Comparison of ENCODE assay signal across 9 cellular contexts in genomic region chr3:38030126-38031021, GRCh38. TPM values are rescaled to one million over a fixed set of nuclear protein-coding genes. Genes with fewer than 3 reads are reported as not detected.
DNase-seq lines count a peak whose midpoint lies in the region; ATAC-seq, FAIRE-seq and TF ChIP-seq lines count a peak whose summit lies in the region.
"Had no signal": no experiment of that assay in that cellular context is flagged by ENCODE, and none has a peak within 500 bp of the region (broad histone marks: within the 10 kb centered on the region; RNA-seq: fewer than 3 reads in every experiment).

No MANE protein-coding gene starts in this region.

- H3K4me3 Mint-ChIP-seq in stimulated activated naive CD8-positive, alpha-beta T cell treated with anti-CD3 and anti-CD28 coated beads, Interleukin-15, amount 100 ng/mL, for 72 hours, result peak overlapping the region; percentile 20 to 66

- TF ChIP-seq RAD21 in HepG2 (CRISPR knock-in tag; IDR thresholded peaks at IDR 0.05), result no peak

- peaks cover 30% of the 10 kb centered on the region for H3K4me1 Mint-ChIP-seq in stimulated activated naive CD8-positive, alpha-beta T cell treated with anti-CD3 and anti-CD28 coated beads, Interleukin-15, amount 100 ng/mL, for 72 hours

- H3K36me3 ChIP-seq in HUES64 (ENCODE audit: insufficient read depth, low read length) (no peaks in the 10 kb centered on the region), body of pancreas (replicated peaks in 1 of 2; ENCODE audit: insufficient read depth in 1 of 2, low read depth in 2 of 2) (no peaks in the 10 kb centered on the region), HepG2 (replicated peaks in 1 of 2; ENCODE audit: control insufficient read depth in 1 of 2, insufficient read depth in 2 of 2, low read length in 2 of 2) (no peaks in the 10 kb centered on the region), BE2C (no peaks in the 10 kb centered on the region)

- H3K27ac ChIP-seq in HUES64 (ENCODE audit: low read depth, low read length) (no peak overlapping the region), body of pancreas (peak overlapping the region in 3 of 4 donors; percentile 55 to 64 (median 62)), HepG2 (ENCODE audit: extremely low read length, insufficient read depth, low read length) (no peak overlapping the region)

- H3K27me3 ChIP-seq in HUES64 (ENCODE audit: insufficient read depth, low read length), result peaks cover 73% of the 10 kb centered on the region
- no peaks in the 10 kb centered on the region for H3K27me3 ChIP-seq in body of pancreas
- H3K27me3 ChIP-seq in HepG2 (ENCODE audit: control insufficient read depth in 1 of 2, insufficient read depth in 2 of 2, low read length in 2 of 2), result peaks cover 13 to 36% of the 10 kb centered on the region in 2 experiments
- no peaks in the 10 kb centered on the region for H3K27me3 ChIP-seq in BE2C

- TF ChIP-seq EP300 in HepG2 (IDR thresholded peaks at IDR 0.05; ENCODE audit: low read depth in 2 of 2, low read length in 2 of 2) (no peak), HepG2 (CRISPR knock-in tag; IDR thresholded peaks at IDR 0.05; ENCODE audit: borderline replicate concordance) (no peak)

- POLR2A ChIA-PET in HepG2 (lab: Yijun Ruan, JAX), result interaction anchor here (1.7 kb wide), 1 partner anchor 15 kb away, joined by 4 read pairs; no protein-coding TSS in a partner anchor

- H3K27me3 Mint-ChIP-seq in stimulated activated naive CD8-positive, alpha-beta T cell treated with anti-CD3 and anti-CD28 coated beads, Interleukin-15, amount 100 ng/mL, for 72 hours, result peaks cover 61% of the 10 kb centered on the region

- H3K9ac ChIP-seq in HUES64 (ENCODE audit: low read depth, low read length) (peak overlapping the region; percentile 1; the same call in 1 of the 2 replicates), HepG2 (ENCODE audit: insufficient read depth, low read depth, low read length) (0 out of 2 replicates have a peak overlapping the region, but pooled peaks have one; percentile 42)

- peaks cover 4% of the 10 kb centered on the region; the same call in 1 of the 2 replicates for H3K4me1 ChIP-seq in HUES64 (ENCODE audit: insufficient read depth, low read length)
- peaks cover 25% of the 10 kb centered on the region for H3K4me1 ChIP-seq in body of pancreas
- peaks cover 27% of the 10 kb centered on the region for H3K4me1 ChIP-seq in HepG2 (ENCODE audit: insufficient read depth, low read length)
- H3K4me1 ChIP-seq in BE2C, result no peaks in the 10 kb centered on the region

- H3K79me2 ChIP-seq in HepG2 (ENCODE audit: insufficient read depth, low read length), result no peaks in the 10 kb centered on the region

- peak overlapping the region; percentile 75 for H3K4me3 ChIP-seq in HUES64 (ENCODE audit: low read length)
- no peak overlapping the region for H3K4me3 ChIP-seq in body of pancreas
- peak overlapping the region; percentile 56 to 75 (median 66); a peak in 4 of 6 replicates for H3K4me3 ChIP-seq in HepG2 (replicated peaks in 1 of 3; ENCODE audit: insufficient read depth in 1 of 3, low read depth in 2 of 3, low read length in 3 of 3)
- no peak overlapping the region for H3K4me3 ChIP-seq in BE2C (ENCODE audit: low read depth, low read length)

- intact Hi-C loops in body of pancreas (cut with DNase I), result no loop called here
- intact Hi-C loops in HepG2 (cut with micrococcal nuclease; ENCODE audit: unreplicated experiment), result no loop called here

- TF ChIP-seq POLR2A in body of pancreas (IDR thresholded peaks at IDR 0.05) (no peak), HepG2 (IDR thresholded peaks at IDR 0.05; ENCODE audit: insufficient read depth in 1 of 2, low read depth in 2 of 2, low read length in 2 of 2) (no peak)

- BruUV-seq in HepG2 (replicated peaks; lab: Mats Ljungman, UMichigan), result no TSS peak

- DNase-seq in body of pancreas (peak in 1 of 4 donors; percentile 50), HepG2 (ENCODE audit: low spot score) (no peak), BE2C (no peak), nucleus accumbens (lab: John Stamatoyannopoulos, UW) (no peak)
- no peak for DNase-seq in stimulated activated naive CD8-positive, alpha-beta T cell treated with anti-CD3 and anti-CD28 coated beads, Interleukin-15, amount 100 ng/mL, for 72 hours
- no peak for DNase-seq in stimulated activated CD4-positive, alpha-beta T cell treated with anti-CD3 and anti-CD28 coated beads, Interleukin-1b, Interleukin-23, amount 100 ng/mL, for 48 hours
- no peak for DNase-seq in stimulated activated CD4-positive, alpha-beta T cell treated with anti-CD3 and anti-CD28 coated beads, Interleukin-12 subunit alpha, Interleukin-12 subunit beta, amount 100 ng/mL, for 4 hours
- DNase-seq: NCI-H1417 had no signal

- H3K9me3 Mint-ChIP-seq in stimulated activated naive CD8-positive, alpha-beta T cell treated with anti-CD3 and anti-CD28 coated beads, Interleukin-15, amount 100 ng/mL, for 72 hours, result no peaks in the 10 kb centered on the region

- FAIRE-seq in HepG2 (lab: Jason Lieb, UNC), result no peak

- WGBS in HUES64, result 58% methylated on average over 8 of the region's 8 CpGs
- WGBS in body of pancreas, 2 donors, result 35 to 68% methylated on average over 3 to 8 of the region's 8 CpGs
- no CpG with 5 or more reads among the region's 8 CpGs for WGBS in HepG2 (ENCODE audit: low lambda C conversion rate)

- CTCF ChIA-PET in HepG2 (lab: Yijun Ruan, JAX; ENCODE audit: low intra/inter-chr PET ratio, low total read pairs), result no interaction called here

- no peaks in the 10 kb centered on the region for H4K20me1 ChIP-seq in HepG2 (ENCODE audit: insufficient read depth, low read length)

- ATAC-seq in body of pancreas, result peak; percentile 23
- no peak for ATAC-seq in HepG2
- ATAC-seq in stimulated activated naive CD8-positive, alpha-beta T cell treated with anti-CD3 and anti-CD28 coated beads, Interleukin-15, amount 100 ng/mL, for 72 hours, result no peak

- in situ Hi-C loops in HepG2 (cut with HindIII; ENCODE audit: extremely low pct_ligation_motif_present, low pct_unique_long_range_greater_than_20kb), result no loop called here

- H3K9me3 ChIP-seq in HUES64 (ENCODE audit: insufficient read depth, low read depth, low read length), result no peaks in the 10 kb centered on the region
- no peaks in the 10 kb centered on the region for H3K9me3 ChIP-seq in body of pancreas
- H3K9me3 ChIP-seq in HepG2 (ENCODE audit: low read length), result no peaks in the 10 kb centered on the region
- H3K9me3 ChIP-seq in BE2C, result no peaks in the 10 kb centered on the region

- peak overlapping the region; percentile 79 for H3K4me2 ChIP-seq in HepG2 (ENCODE audit: low read depth, low read length)

- no peak overlapping the region for H2AFZ ChIP-seq in HepG2 (ENCODE audit: low read length)

- TF ChIP-seq CTCF in body of pancreas (IDR thresholded peaks at IDR 0.05), result no peak
- no peak for TF ChIP-seq CTCF in HepG2 (CRISPR knock-in tag; IDR thresholded peaks at IDR 0.05)
- TF ChIP-seq CTCF in BE2C (IDR thresholded peaks at IDR 0.05; ENCODE audit: low read depth, low read length), result no peak

- H3K27ac Mint-ChIP-seq in stimulated activated naive CD8-positive, alpha-beta T cell treated with anti-CD3 and anti-CD28 coated beads, Interleukin-15, amount 100 ng/mL, for 72 hours, result no peak overlapping the region

RNA-seq across cellular contexts. Expression of gene PLCD1, which starts 0.9 kb away (rescaled TPM):
- 19.6 TPM for polyA plus RNA-seq in HUES64 (2013, experiment 1 of 2)
- polyA plus RNA-seq in HUES64 (2013, experiment 2 of 2), result 24.5 TPM
- total RNA-seq in body of pancreas (10 to 100 TPM in 1 of 2 donors, 1 to 10 TPM in 1; 7.9 to 12.2 TPM), HepG2 (2016; rRNA removed; fragmentation: Illumina TruSeq; extraction: Trizol) (10.1 and 11.4 TPM in 2 replicates)
- total RNA-seq in HepG2 (2016; cell fraction: cytosol; rRNA removed; fragmentation: Illumina TruSeq; extraction: Trizol; ENCODE audit: low read depth), result 2.1 and 3.6 TPM in 2 replicates
- 9.3 and 12.3 TPM in 2 replicates for total RNA-seq in HepG2 (2016; cell fraction: insoluble cytoplasmic fraction; rRNA removed; fragmentation: Illumina TruSeq; extraction: Trizol)
- 4.6 and 5.7 TPM in 2 replicates for total RNA-seq in HepG2 (2016; cell fraction: membrane; rRNA removed; fragmentation: Illumina TruSeq; extraction: Trizol)
- total RNA-seq in HepG2 (2016; cell fraction: nucleus; rRNA removed; fragmentation: Illumina TruSeq; extraction: Trizol), result 8.0 and 8.9 TPM in 2 replicates
- polyA plus RNA-seq in HepG2 (2011; rRNA removed), result 12.4 and 12.8 TPM in 2 replicates
- polyA plus RNA-seq in HepG2 (2011; cell fraction: cytosol; rRNA removed), result 7.2 and 10.7 TPM in 2 replicates
- 30.9 and 33.2 TPM in 2 replicates for polyA plus RNA-seq in HepG2 (2011; cell fraction: nucleus; rRNA removed)
- polyA plus RNA-seq in HepG2 (2012), result 10.6 and 11.1 TPM in 2 replicates
- 2.2 and 2.7 TPM in 2 replicates for polyA plus RNA-seq in HepG2 (2016; cell fraction: cytosol; fragmentation: Illumina TruSeq; extraction: Trizol; ENCODE audit: low read depth)
- polyA plus RNA-seq in HepG2 (2016; cell fraction: insoluble cytoplasmic fraction; fragmentation: Illumina TruSeq; extraction: Trizol; ENCODE audit: low read depth), result 6.8 and 9.0 TPM in 2 replicates
- polyA plus RNA-seq in HepG2 (2016; cell fraction: membrane; fragmentation: Illumina TruSeq; extraction: Trizol; ENCODE audit: low read depth), result 3.9 and 5.6 TPM in 2 replicates
- polyA plus RNA-seq in HepG2 (2016; cell fraction: nucleus; fragmentation: Illumina TruSeq; extraction: Trizol; ENCODE audit: insufficient read depth, low read depth), result 13.4 and 22.2 TPM in 2 replicates
- polyA minus RNA-seq in HepG2 (2011; rRNA and poly(A)+ RNA removed; ENCODE audit: low replicate concordance), result 2.2 and 34.5 TPM in 2 replicates
- 11.5 and 15.0 TPM in 2 replicates for polyA minus RNA-seq in HepG2 (2011; cell fraction: cytosol; rRNA and poly(A)+ RNA removed)
- polyA minus RNA-seq in HepG2 (2011; cell fraction: nucleus; rRNA and poly(A)+ RNA removed), result 8.4 and 11.8 TPM in 2 replicates
- 0.85 TPM for polyA plus RNA-seq in BE2C (2012; ENCODE audit: insufficient read depth, insufficient read length, low read depth)

RNA-seq across cellular contexts. Expression of gene DLEC1, which starts 8.6 kb away (rescaled TPM):
- 2.6 TPM for polyA plus RNA-seq in HUES64 (2013, experiment 1 of 2)
- 1.6 TPM for polyA plus RNA-seq in HUES64 (2013, experiment 2 of 2)
- total RNA-seq in body of pancreas, result 1 to 10 TPM in 1 of 2 donors, under 1 TPM in 1; 0.78 to 1.3 TPM
- total RNA-seq in HepG2 (2016; rRNA removed; fragmentation: Illumina TruSeq; extraction: Trizol), result not detected in 2 replicates
- total RNA-seq in HepG2 (2016; cell fraction: cytosol; rRNA removed; fragmentation: Illumina TruSeq; extraction: Trizol; ENCODE audit: low read depth), result not detected in 2 replicates
- total RNA-seq in HepG2 (2016; cell fraction: insoluble cytoplasmic fraction; rRNA removed; fragmentation: Illumina TruSeq; extraction: Trizol), result not detected in 2 replicates
- not detected in 2 replicates for total RNA-seq in HepG2 (2016; cell fraction: membrane; rRNA removed; fragmentation: Illumina TruSeq; extraction: Trizol)
- not detected in 2 replicates for total RNA-seq in HepG2 (2016; cell fraction: nucleus; rRNA removed; fragmentation: Illumina TruSeq; extraction: Trizol)
- 0.09 and 0.13 TPM in 2 replicates for polyA plus RNA-seq in HepG2 (2011; rRNA removed)
- polyA plus RNA-seq in HepG2 (2011; cell fraction: cytosol; rRNA removed), result 0.01 TPM in 1 of 2 replicates, not detected in the other
- polyA plus RNA-seq in HepG2 (2011; cell fraction: nucleus; rRNA removed), result 0.56 and 0.99 TPM in 2 replicates
- 0.47 and 0.54 TPM in 2 replicates for polyA plus RNA-seq in HepG2 (2012)
- not detected in 2 replicates for polyA plus RNA-seq in HepG2 (2016; cell fraction: cytosol; fragmentation: Illumina TruSeq; extraction: Trizol; ENCODE audit: low read depth)
- polyA plus RNA-seq in HepG2 (2016; cell fraction: insoluble cytoplasmic fraction; fragmentation: Illumina TruSeq; extraction: Trizol; ENCODE audit: low read depth), result not detected in 2 replicates
- not detected in 2 replicates for polyA plus RNA-seq in HepG2 (2016; cell fraction: membrane; fragmentation: Illumina TruSeq; extraction: Trizol; ENCODE audit: low read depth)
- polyA plus RNA-seq in HepG2 (2016; cell fraction: nucleus; fragmentation: Illumina TruSeq; extraction: Trizol; ENCODE audit: insufficient read depth, low read depth), result not detected in 2 replicates
- polyA minus RNA-seq in HepG2 (2011; rRNA and poly(A)+ RNA removed; ENCODE audit: low replicate concordance), result 0.40 TPM in 1 of 2 replicates, not detected in the other
- not detected in 2 replicates for polyA minus RNA-seq in HepG2 (2011; cell fraction: cytosol; rRNA and poly(A)+ RNA removed)
- polyA minus RNA-seq in HepG2 (2011; cell fraction: nucleus; rRNA and poly(A)+ RNA removed), result 0.77 and 0.99 TPM in 2 replicates
- not detected for polyA plus RNA-seq in BE2C (2012; ENCODE audit: insufficient read depth, insufficient read length, low read depth)

RNA-seq across cellular contexts. Expression of gene VILL, which starts 39.8 kb away (rescaled TPM):
- 2.9 TPM for polyA plus RNA-seq in HUES64 (2013, experiment 1 of 2)
- 2.5 TPM for polyA plus RNA-seq in HUES64 (2013, experiment 2 of 2)
- total RNA-seq in body of pancreas (10 to 100 TPM in 1 of 2 donors, 1 to 10 TPM in 1; 3.6 to 10.4 TPM), HepG2 (2016; rRNA removed; fragmentation: Illumina TruSeq; extraction: Trizol) (3.2 and 4.0 TPM in 2 replicates)
- 4.3 and 5.3 TPM in 2 replicates for total RNA-seq in HepG2 (2016; cell fraction: cytosol; rRNA removed; fragmentation: Illumina TruSeq; extraction: Trizol; ENCODE audit: low read depth)
- 2.3 and 4.1 TPM in 2 replicates for total RNA-seq in HepG2 (2016; cell fraction: insoluble cytoplasmic fraction; rRNA removed; fragmentation: Illumina TruSeq; extraction: Trizol)
- total RNA-seq in HepG2 (2016; cell fraction: membrane; rRNA removed; fragmentation: Illumina TruSeq; extraction: Trizol), result 3.3 and 5.4 TPM in 2 replicates
- 2.0 and 2.1 TPM in 2 replicates for total RNA-seq in HepG2 (2016; cell fraction: nucleus; rRNA removed; fragmentation: Illumina TruSeq; extraction: Trizol)
- polyA plus RNA-seq in HepG2 (2011; rRNA removed), result 5.3 and 7.5 TPM in 2 replicates
- polyA plus RNA-seq in HepG2 (2011; cell fraction: cytosol; rRNA removed), result 5.6 and 9.0 TPM in 2 replicates
- 8.6 and 9.9 TPM in 2 replicates for polyA plus RNA-seq in HepG2 (2011; cell fraction: nucleus; rRNA removed)
- 2.1 and 2.6 TPM in 2 replicates for polyA plus RNA-seq in HepG2 (2012)
- polyA plus RNA-seq in HepG2 (2016; cell fraction: cytosol; fragmentation: Illumina TruSeq; extraction: Trizol; ENCODE audit: low read depth), result 4.2 and 6.5 TPM in 2 replicates
- polyA plus RNA-seq in HepG2 (2016; cell fraction: insoluble cytoplasmic fraction; fragmentation: Illumina TruSeq; extraction: Trizol; ENCODE audit: low read depth), result 2.0 and 2.3 TPM in 2 replicates
- polyA plus RNA-seq in HepG2 (2016; cell fraction: membrane; fragmentation: Illumina TruSeq; extraction: Trizol; ENCODE audit: low read depth), result 3.5 and 5.1 TPM in 2 replicates
- 2.0 and 2.9 TPM in 2 replicates for polyA plus RNA-seq in HepG2 (2016; cell fraction: nucleus; fragmentation: Illumina TruSeq; extraction: Trizol; ENCODE audit: insufficient read depth, low read depth)
- 1.2 and 3.8 TPM in 2 replicates for polyA minus RNA-seq in HepG2 (2011; rRNA and poly(A)+ RNA removed; ENCODE audit: low replicate concordance)
- polyA minus RNA-seq in HepG2 (2011; cell fraction: cytosol; rRNA and poly(A)+ RNA removed), result 0.89 TPM in 1 of 2 replicates, not detected in the other
- 6.2 and 7.3 TPM in 2 replicates for polyA minus RNA-seq in HepG2 (2011; cell fraction: nucleus; rRNA and poly(A)+ RNA removed)
- polyA plus RNA-seq in BE2C (2012; ENCODE audit: insufficient read depth, insufficient read length, low read depth), result 12.7 TPM

Comparison
In these comparisons a context has a peak if more than half of its experiments do, and no peak if none do; other contexts are left out.
1. H3K27ac ChIP-seq: peak in body of pancreas (3 of 4); none in HUES64 (single experiment) and HepG2 (single experiment).
2. H3K4me3 ChIP-seq: peak in HUES64 (single experiment) and HepG2 (3 of 3); none in body of pancreas (0 of 2) and BE2C (single experiment).